In the genomic region with DNA sequence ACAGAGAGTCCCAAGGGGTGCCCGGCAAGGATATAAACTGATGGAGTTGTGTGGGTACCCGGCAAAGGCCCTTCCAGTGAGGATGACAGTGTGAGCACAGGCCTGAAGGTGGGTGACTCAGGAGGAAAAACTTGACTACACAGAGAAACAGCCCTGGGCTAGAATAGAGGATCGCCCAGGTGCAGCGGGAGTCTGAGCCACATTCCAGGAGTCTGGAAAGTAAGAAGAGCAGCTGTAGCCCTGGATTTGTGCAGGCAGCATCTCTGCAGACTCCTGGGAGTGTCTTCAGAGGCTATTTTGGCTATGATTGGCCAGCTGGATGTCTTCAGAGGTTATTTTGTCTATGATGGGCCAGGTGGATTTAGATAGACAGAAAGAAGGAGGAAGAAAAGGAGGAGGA, we compare ENCODE assay signal across 3 cellular contexts.
"Had no signal": no experiment of that assay in that cellular context is flagged by ENCODE, and none has a peak within 500 bp of the region (broad histone marks: within the 10 kb centered on the region; RNA-seq: fewer than 3 reads in every experiment).

No MANE protein-coding gene starts in this region.

- DNase-seq: GDM1, GF-D8 had no signal

- H3K4me3 ChIP-seq: GM12878 had no signal

- ATAC-seq: GM12878 had no signal
